In the genomic region with DNA sequence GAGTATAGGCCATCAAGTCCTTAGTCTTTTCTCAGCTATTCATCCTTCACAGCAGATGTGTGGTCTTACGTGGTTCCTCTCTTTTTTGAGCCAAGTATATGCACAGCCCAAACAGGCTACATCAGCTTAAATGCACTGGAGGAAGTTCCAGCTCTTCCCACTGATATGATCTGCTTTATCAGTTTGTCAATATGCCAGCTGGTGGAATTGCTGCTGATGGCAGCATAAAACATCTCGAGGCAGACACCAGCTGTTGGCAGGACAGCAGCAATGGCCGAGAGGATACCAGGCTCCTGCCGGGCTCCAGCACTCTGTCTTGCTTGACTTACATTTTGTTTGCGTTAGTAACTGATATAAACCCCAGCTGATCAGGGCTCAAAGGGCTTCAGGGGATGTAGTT, we compare ENCODE assay signal across 1 cellular context.
TF ChIP-seq lines count a peak whose summit lies in the region.

No MANE protein-coding gene starts in this region.

TF ChIP-seq in HepG2, 621 proteins besides CTCF, POLR2A, EP300 and RAD21:
- TF ChIP-seq MAFK (conservative IDR thresholded peaks at IDR 0.05 in 1 of 2, IDR thresholded peaks at IDR 0.05 in 1 of 2; ENCODE audit: low read length in 2 of 2) (peak; percentile 41 to 50; a peak in 3 of 4 replicates), MAFF (IDR thresholded peaks at IDR 0.05; ENCODE audit: low read depth, low read length) (peak; percentile 42; the same call in 1 of the 2 replicates)
- TF ChIP-seq, protein P1, sequence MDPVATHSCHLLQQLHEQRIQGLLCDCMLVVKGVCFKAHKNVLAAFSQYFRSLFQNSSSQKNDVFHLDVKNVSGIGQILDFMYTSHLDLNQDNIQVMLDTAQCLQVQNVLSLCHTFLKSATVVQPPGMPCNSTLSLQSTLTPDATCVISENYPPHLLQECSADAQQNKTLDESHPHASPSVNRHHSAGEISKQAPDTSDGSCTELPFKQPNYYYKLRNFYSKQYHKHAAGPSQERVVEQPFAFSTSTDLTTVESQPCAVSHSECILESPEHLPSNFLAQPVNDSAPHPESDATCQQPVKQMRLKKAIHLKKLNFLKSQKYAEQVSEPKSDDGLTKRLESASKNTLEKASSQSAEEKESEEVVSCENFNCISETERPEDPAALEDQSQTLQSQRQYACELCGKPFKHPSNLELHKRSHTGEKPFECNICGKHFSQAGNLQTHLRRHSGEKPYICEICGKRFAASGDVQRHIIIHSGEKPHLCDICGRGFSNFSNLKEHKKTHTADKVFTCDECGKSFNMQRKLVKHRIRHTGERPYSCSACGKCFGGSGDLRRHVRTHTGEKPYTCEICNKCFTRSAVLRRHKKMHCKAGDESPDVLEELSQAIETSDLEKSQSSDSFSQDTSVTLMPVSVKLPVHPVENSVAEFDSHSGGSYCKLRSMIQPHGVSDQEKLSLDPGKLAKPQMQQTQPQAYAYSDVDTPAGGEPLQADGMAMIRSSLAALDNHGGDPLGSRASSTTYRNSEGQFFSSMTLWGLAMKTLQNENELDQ (CRISPR knock-in tag; IDR thresholded peaks at IDR 0.05; ENCODE audit: borderline replicate concordance), result no peak
